1 cellular context compared by ENCODE assay signal in genomic region chr2:65062843-65063242, GRCh38.
TF ChIP-seq lines count a peak whose summit lies in the region.

No MANE protein-coding gene starts in this region.

TF ChIP-seq in HEK293, 187 proteins besides CTCF, POLR2A, EP300 and RAD21 (continued from another document):
- TF ChIP-seq, protein P1, sequence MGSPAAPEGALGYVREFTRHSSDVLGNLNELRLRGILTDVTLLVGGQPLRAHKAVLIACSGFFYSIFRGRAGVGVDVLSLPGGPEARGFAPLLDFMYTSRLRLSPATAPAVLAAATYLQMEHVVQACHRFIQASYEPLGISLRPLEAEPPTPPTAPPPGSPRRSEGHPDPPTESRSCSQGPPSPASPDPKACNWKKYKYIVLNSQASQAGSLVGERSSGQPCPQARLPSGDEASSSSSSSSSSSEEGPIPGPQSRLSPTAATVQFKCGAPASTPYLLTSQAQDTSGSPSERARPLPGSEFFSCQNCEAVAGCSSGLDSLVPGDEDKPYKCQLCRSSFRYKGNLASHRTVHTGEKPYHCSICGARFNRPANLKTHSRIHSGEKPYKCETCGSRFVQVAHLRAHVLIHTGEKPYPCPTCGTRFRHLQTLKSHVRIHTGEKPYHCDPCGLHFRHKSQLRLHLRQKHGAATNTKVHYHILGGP (tag by site-specific recombination; IDR thresholded peaks at IDR 0.05), result no peak
- TF ChIP-seq ZNF664 (tag by site-specific recombination; IDR thresholded peaks at IDR 0.05) (no peak), ZNF140 (tag by site-specific recombination; IDR thresholded peaks at IDR 0.05) (no peak), ZNF223 (tag by site-specific recombination; IDR thresholded peaks at IDR 0.05) (no peak), TCF7L2 (IDR thresholded peaks at IDR 0.05; ENCODE audit: borderline replicate concordance, low read depth, low read length) (no peak)
